ENCODE assay signal across 8 cellular contexts in the genomic region with DNA sequence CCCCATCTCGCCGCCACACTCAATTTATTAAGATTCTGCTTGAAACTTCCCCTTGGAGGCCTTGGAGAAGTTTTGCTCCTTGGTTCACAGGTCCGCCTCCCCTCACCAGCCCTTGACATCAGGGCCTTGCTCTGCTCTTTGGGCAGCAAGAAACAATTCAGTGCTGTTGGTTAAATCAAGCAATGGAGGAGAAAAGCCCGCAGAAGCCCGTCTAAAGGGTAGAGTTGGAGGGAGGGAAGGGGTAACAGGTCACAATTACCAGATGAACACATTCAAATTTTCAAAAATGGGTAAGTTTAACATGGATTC. TPM values are rescaled to one million over a fixed set of nuclear protein-coding genes. Genes with fewer than 3 reads are reported as not detected.
DNase-seq lines count a peak whose midpoint lies in the region; ATAC-seq and TF ChIP-seq lines count a peak whose summit lies in the region.

No MANE protein-coding gene starts in this region.

- H3K27me3 Mint-ChIP-seq in activated naive CD4-positive, alpha-beta T cell treated with anti-CD3 and anti-CD28 coated beads for 36 hours (ENCODE audit: low read depth), result no peaks in the 10 kb centered on the region

- TF ChIP-seq POLR2A in sigmoid colon (IDR thresholded peaks at IDR 0.05), result no peak

- peak overlapping the region; percentile 93 for H3K27ac Mint-ChIP-seq in activated naive CD4-positive, alpha-beta T cell treated with anti-CD3 and anti-CD28 coated beads for 36 hours

- peaks cover 64% of the 10 kb centered on the region for H3K4me1 Mint-ChIP-seq in activated naive CD4-positive, alpha-beta T cell treated with anti-CD3 and anti-CD28 coated beads for 36 hours (ENCODE audit: low read depth)

- no peak for TF ChIP-seq EP300 in sigmoid colon (IDR thresholded peaks at IDR 0.05)

- CTCF ChIA-PET in activated naive CD4-positive, alpha-beta T cell treated with anti-CD3 and anti-CD28 coated beads for 36 hours (lab: Charles Lee), result interaction anchor here (0.9 to 7.6 kb wide), 3 partner anchors 15 to 115 kb away, joined by 3 to 165 read pairs (median 28); a partner anchor contains a TSS

- H3K27ac ChIP-seq in left ventricle myocardium inferior (replicated peaks) (peak overlapping the region; percentile 95), sigmoid colon (peak overlapping the region; percentile 90 to 95 (median 92))

- H3K27me3 ChIP-seq in left ventricle myocardium inferior (ENCODE audit: low read depth) (no peaks in the 10 kb centered on the region), sigmoid colon (no peaks in the 10 kb centered on the region)

- peak overlapping the region; percentile 87 for H3K4me3 Mint-ChIP-seq in activated naive CD4-positive, alpha-beta T cell treated with anti-CD3 and anti-CD28 coated beads for 36 hours

- DNase-seq in GM12865 (ENCODE audit: low read depth) (peak; percentile 33), HT-29 (ENCODE audit: low spot score) (peak; percentile 44), left ventricle myocardium inferior (no peak), sigmoid colon (no peak), OCI-M2 (lab: John Stamatoyannopoulos, UW; ENCODE audit: unreplicated experiment) (no peak), NCI-H2171 treated with DMSO at 0.1 percent for 48 hours (lab: John Stamatoyannopoulos, UW) (no peak)
- peak; percentile 27 for DNase-seq in activated naive CD4-positive, alpha-beta T cell treated with anti-CD3 and anti-CD28 coated beads for 36 hours

- H3K9me3 ChIP-seq in left ventricle myocardium inferior (replicated peaks), result no peaks in the 10 kb centered on the region
- H3K9me3 ChIP-seq in sigmoid colon, result no peaks in the 10 kb centered on the region

- H3K4me1 ChIP-seq in left ventricle myocardium inferior (peaks cover 56% of the 10 kb centered on the region), sigmoid colon (peaks cover 0 to 58% (median 39%) of the 10 kb centered on the region in 4 donors)

- H3K36me3 ChIP-seq in left ventricle myocardium inferior (peaks cover 36% of the 10 kb centered on the region), sigmoid colon (peaks cover 0 to 44% (median 7%) of the 10 kb centered on the region in 4 donors)

- H3K4me3 ChIP-seq in GM12865 (ENCODE audit: low read depth, low read length) (peak overlapping the region; percentile 85), left ventricle myocardium inferior (peak overlapping the region; percentile 86), sigmoid colon (peak overlapping the region; percentile 69 to 81 (median 74))

- H3K36me3 Mint-ChIP-seq in activated naive CD4-positive, alpha-beta T cell treated with anti-CD3 and anti-CD28 coated beads for 36 hours (ENCODE audit: low read depth), result peaks cover 40% of the 10 kb centered on the region

- TF ChIP-seq CTCF in GM12865 (IDR thresholded peaks at IDR 0.05; ENCODE audit: insufficient read depth, low read depth, low read length, missing control alignments), result no peak
- TF ChIP-seq CTCF in left ventricle myocardium inferior (IDR thresholded peaks at IDR 0.05; ENCODE audit: borderline replicate concordance), result no peak
- no peak for TF ChIP-seq CTCF in sigmoid colon (IDR thresholded peaks at IDR 0.05)

- 15 to 30% methylated on average over 5 of the region's 5 CpGs for WGBS in sigmoid colon, 2 donors

- ATAC-seq in HG03097 (IDR thresholded peaks at IDR 0.05; ENCODE audit: low FRiP score, unreplicated experiment), result no peak

- no peaks in the 10 kb centered on the region for H3K9me3 Mint-ChIP-seq in activated naive CD4-positive, alpha-beta T cell treated with anti-CD3 and anti-CD28 coated beads for 36 hours

- intact Hi-C loops in activated naive CD4-positive, alpha-beta T cell treated with anti-CD3 and anti-CD28 coated beads for 36 hours (cut with micrococcal nuclease), result loop anchor here (1.0 to 10.0 kb wide), 7 partner anchors 13 to 641 kb away; a partner anchor contains a TSS
- intact Hi-C loops in left ventricle myocardium inferior (cut with micrococcal nuclease), result loop anchor here (5.0 kb wide), 1 partner anchor 114 kb away; no protein-coding TSS in a partner anchor
- intact Hi-C loops in sigmoid colon (cut with DNase I), result loop anchor here (1.0 to 10.0 kb wide), 4 partner anchors 51 to 231 kb away; a partner anchor contains a TSS

RNA-seq across cellular contexts. Expression of a gene that starts 0.4 kb away (rescaled TPM):
- 14.6 and 19.9 TPM in 2 replicates for total RNA-seq in HT-29 (2014; rRNA removed; shearing (Covaris generic))
- total RNA-seq in activated naive CD4-positive, alpha-beta T cell treated with anti-CD3 and anti-CD28 coated beads for 36 hours, result 10 to 100 TPM; 20.4 to 21.1 TPM
- total RNA-seq in left ventricle myocardium inferior (12.6 TPM), sigmoid colon (10 to 100 TPM; 24.5 to 43.0 (median 35.3) TPM)
- polyA plus RNA-seq in sigmoid colon, result 10 to 100 TPM; 20.4 to 48.4 (median 26.8) TPM

RNA-seq across cellular contexts. Expression of a gene that starts 0.5 kb away (rescaled TPM):
- 13.9 and 18.3 TPM in 2 replicates for total RNA-seq in HT-29 (2014; rRNA removed; shearing (Covaris generic))
- total RNA-seq in activated naive CD4-positive, alpha-beta T cell treated with anti-CD3 and anti-CD28 coated beads for 36 hours, result 10 to 100 TPM; 22.3 to 24.5 TPM
- 13.6 TPM for total RNA-seq in left ventricle myocardium inferior
- 10 to 100 TPM; 18.9 to 32.6 (median 25.0) TPM for total RNA-seq in sigmoid colon
- polyA plus RNA-seq in sigmoid colon, result 10 to 100 TPM in 2 of 3 donors, 1 to 10 TPM in 1; 9.6 to 33.2 (median 20.8) TPM

RNA-seq across cellular contexts. Expression of a gene that starts 13.8 kb away (rescaled TPM):
- total RNA-seq in HT-29 (2014; rRNA removed; shearing (Covaris generic)), result not detected in 2 replicates
- 1 to 10 TPM; 3.6 to 5.1 TPM for total RNA-seq in activated naive CD4-positive, alpha-beta T cell treated with anti-CD3 and anti-CD28 coated beads for 36 hours
- total RNA-seq in left ventricle myocardium inferior (0.80 TPM), sigmoid colon (1 to 10 TPM; 1.1 to 3.9 (median 2.9) TPM)
- 10 to 100 TPM in 1 of 3 donors, 1 to 10 TPM in 1, not detected in 1; 1.2 to 16.8 TPM for polyA plus RNA-seq in sigmoid colon

RNA-seq across cellular contexts. Expression of a gene that starts 48.9 kb away (rescaled TPM):
- total RNA-seq in HT-29 (2014; rRNA removed; shearing (Covaris generic)), result 26.4 and 26.9 TPM in 2 replicates
- 10 to 100 TPM; 45.6 to 45.8 TPM for total RNA-seq in activated naive CD4-positive, alpha-beta T cell treated with anti-CD3 and anti-CD28 coated beads for 36 hours
- total RNA-seq in left ventricle myocardium inferior (64.9 TPM), sigmoid colon (10 to 100 TPM; 34.9 to 50.1 (median 40.3) TPM)
- 10 to 100 TPM in 2 of 3 donors, 1 to 10 TPM in 1; 9.6 to 12.8 (median 11.1) TPM for polyA plus RNA-seq in sigmoid colon

Comparison
In these comparisons a context has a peak if more than half of its experiments do, and no peak if none do; other contexts are left out.
1. DNase-seq: peak in GM12865 (single experiment), HT-29 (single experiment) and activated naive CD4-positive, alpha-beta T cell treated with anti-CD3 and anti-CD28 coated beads for 36 hours (single experiment); none in left ventricle myocardium inferior (single experiment), sigmoid colon (single experiment), OCI-M2 (single experiment) and NCI-H2171 treated with DMSO at 0.1 percent for 48 hours (single experiment).
2. Peak in every context shown above with its lines, with median percentiles within 50 percentile points of each other: H3K4me3 ChIP-seq.